ENCODE assay signal across 37 cellular contexts in the genomic region with DNA sequence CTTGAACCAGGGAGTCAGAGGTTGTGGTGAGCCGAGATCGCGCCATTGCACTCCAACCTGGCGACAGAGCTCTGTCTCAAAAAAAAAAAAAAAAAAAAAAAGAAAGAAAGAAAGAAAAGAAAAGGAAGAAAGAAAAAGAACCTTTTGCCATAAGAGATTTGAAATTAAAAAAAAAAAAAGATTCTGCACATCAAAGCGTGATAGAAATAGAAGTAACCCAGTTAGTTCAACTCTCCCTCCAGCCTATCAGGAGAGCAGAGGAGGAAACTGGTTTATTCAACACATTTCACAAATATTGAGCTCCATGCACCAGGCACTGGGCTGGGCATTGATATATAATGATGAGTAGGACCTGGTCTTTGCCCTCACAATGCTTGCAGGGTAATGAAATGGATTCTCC.
"Had no signal": no experiment of that assay in that cellular context is flagged by ENCODE, and none has a peak within 500 bp of the region (broad histone marks: within the 10 kb centered on the region; RNA-seq: fewer than 3 reads in every experiment).

No MANE protein-coding gene starts in this region.

- H3K27ac Mint-ChIP-seq: activated CD4-positive, alpha-beta T cell treated with anti-CD3 and anti-CD28 coated beads, Interleukin-2, amount 10 ng/mL, durations not matched to agents 7 days and 5 days; activated CD8-positive, alpha-beta memory T cell treated with anti-CD3 and anti-CD28 coated beads, Interleukin-2, amount 10 ng/mL, durations not matched to agents 7 days and 5 days; activated CD8-positive, alpha-beta T cell treated with anti-CD3 and anti-CD28 coated beads for 36 hours; activated naive CD4-positive, alpha-beta T cell treated with anti-CD3 and anti-CD28 coated beads for 36 hours; activated naive CD8-positive, alpha-beta T cell treated with anti-CD3 and anti-CD28 coated beads for 36 hours; activated naive CD8-positive, alpha-beta T cell treated with anti-CD3 and anti-CD28 coated beads, Interleukin-2, amount 50 U/mL, for 24 hours; activated T-helper 1 cell treated with anti-CD3 and anti-CD28 coated beads, Interleukin-12 subunit alpha, Interleukin-12 subunit beta, Interleukin-2, Interleukin-4 antibody, amounts not matched to agents 30 ng/mL and 10 ng/mL and 1 ng/mL, durations not matched to agents 14 hours and 24 hours and 36 hours; activated T-helper 2 cell treated with anti-CD3 and anti-CD28 coated beads, Interferon-gamma antibody, Interleukin-2, Interleukin-4, amounts not matched to agents 10 μg/mL and 5 μg/mL and 100 μg/mL, durations not matched to agents 14 hours and 24 hours and 36 hours; effector memory CD8-positive, alpha-beta T cell; T-helper 17 cell; T-helper 2 cell treated with Interferon-gamma antibody and Interleukin-4, amounts not matched to agents 5 μg/mL and 100 μg/mL, for 36 hours had no signal

- H3K27ac ChIP-seq: adrenal gland, body of pancreas, foreskin keratinocyte, gastrocnemius medialis, WERI-Rb-1 had no signal

- ATAC-seq: activated CD8-positive, alpha-beta memory T cell treated with anti-CD3 and anti-CD28 coated beads, Interleukin-2, amount 10 ng/mL, durations not matched to agents 7 days and 5 days; activated CD8-positive, alpha-beta T cell treated with anti-CD3 and anti-CD28 coated beads for 36 hours; activated naive CD8-positive, alpha-beta T cell treated with anti-CD3 and anti-CD28 coated beads, Interleukin-2, amount 50 U/mL, for 24 hours; body of pancreas; effector memory CD8-positive, alpha-beta T cell; foreskin keratinocyte; gastrocnemius medialis; heart right ventricle; T-helper 17 cell had no signal

- H3K9me3 Mint-ChIP-seq: activated CD4-positive, alpha-beta T cell treated with anti-CD3 and anti-CD28 coated beads, Interleukin-2, amount 10 ng/mL, durations not matched to agents 7 days and 5 days; activated CD8-positive, alpha-beta T cell treated with anti-CD3 and anti-CD28 coated beads for 36 hours; activated naive CD4-positive, alpha-beta T cell treated with anti-CD3 and anti-CD28 coated beads for 36 hours; activated naive CD4-positive, alpha-beta T cell treated with anti-CD3 and anti-CD28 coated beads, Interleukin-2, amount 50 U/mL, for 24 hours; activated naive CD8-positive, alpha-beta T cell treated with anti-CD3 and anti-CD28 coated beads for 36 hours; activated naive CD8-positive, alpha-beta T cell treated with anti-CD3 and anti-CD28 coated beads, Interleukin-2, amount 50 U/mL, for 24 hours; activated T-helper 1 cell treated with anti-CD3 and anti-CD28 coated beads, Interleukin-12 subunit alpha, Interleukin-12 subunit beta, Interleukin-2, Interleukin-4 antibody, amounts not matched to agents 30 ng/mL and 10 ng/mL and 1 ng/mL, durations not matched to agents 14 hours and 24 hours and 36 hours; activated T-helper 2 cell treated with anti-CD3 and anti-CD28 coated beads, Interferon-gamma antibody, Interleukin-2, Interleukin-4, amounts not matched to agents 10 μg/mL and 5 μg/mL and 100 μg/mL, durations not matched to agents 14 hours and 24 hours and 36 hours; effector memory CD8-positive, alpha-beta T cell; T-helper 2 cell treated with Interferon-gamma antibody and Interleukin-4, amounts not matched to agents 5 μg/mL and 100 μg/mL, for 36 hours had no signal

- H3K4me3 Mint-ChIP-seq: activated CD4-positive, alpha-beta T cell treated with anti-CD3 and anti-CD28 coated beads, Interleukin-2, amount 10 ng/mL, durations not matched to agents 7 days and 5 days; activated CD8-positive, alpha-beta memory T cell treated with anti-CD3 and anti-CD28 coated beads, Interleukin-2, amount 10 ng/mL, durations not matched to agents 7 days and 5 days; activated CD8-positive, alpha-beta T cell treated with anti-CD3 and anti-CD28 coated beads for 36 hours; activated naive CD4-positive, alpha-beta T cell treated with anti-CD3 and anti-CD28 coated beads for 36 hours; activated naive CD4-positive, alpha-beta T cell treated with anti-CD3 and anti-CD28 coated beads, Interleukin-2, amount 50 U/mL, for 24 hours; activated naive CD8-positive, alpha-beta T cell treated with anti-CD3 and anti-CD28 coated beads for 36 hours; activated naive CD8-positive, alpha-beta T cell treated with anti-CD3 and anti-CD28 coated beads, Interleukin-2, amount 50 U/mL, for 24 hours; activated T-helper 1 cell treated with anti-CD3 and anti-CD28 coated beads, Interleukin-12 subunit alpha, Interleukin-12 subunit beta, Interleukin-2, Interleukin-4 antibody, amounts not matched to agents 30 ng/mL and 10 ng/mL and 1 ng/mL, durations not matched to agents 14 hours and 24 hours and 36 hours; effector memory CD8-positive, alpha-beta T cell; T-helper 17 cell; T-helper 2 cell treated with Interferon-gamma antibody and Interleukin-4, amounts not matched to agents 5 μg/mL and 100 μg/mL, for 36 hours had no signal

- H3K9me3 ChIP-seq: adrenal gland, body of pancreas, esophagus muscularis mucosa, gastrocnemius medialis, heart right ventricle had no signal

- H3K27me3 Mint-ChIP-seq: activated naive CD4-positive, alpha-beta T cell treated with anti-CD3 and anti-CD28 coated beads, Interleukin-2, amount 50 U/mL, for 24 hours; T-helper 17 cell had no signal

- H3K36me3 ChIP-seq: gastrocnemius medialis had no signal

- DNase-seq: activated CD4-positive, alpha-beta T cell treated with anti-CD3 and anti-CD28 coated beads for 4 hours; activated CD4-positive, alpha-beta T cell treated with anti-CD3 and anti-CD28 coated beads, Interleukin-2, amount 10 ng/mL, durations not matched to agents 7 days and 5 days; activated CD4-positive, alpha-beta T cell treated with anti-CD3 and anti-CD28 coated beads, Interleukin-2, amount 50 U/mL, for 4 hours; activated CD4-positive, CD25-positive, alpha-beta regulatory T cell; activated CD4-positive, CD25-positive, alpha-beta regulatory T cell treated with anti-CD3 and anti-CD28 coated beads, Interleukin-2, amount 50 U/mL, for 72 hours; activated CD8-positive, alpha-beta memory T cell treated with anti-CD3 and anti-CD28 coated beads, Interleukin-2, amount 10 ng/mL, durations not matched to agents 7 days and 5 days; activated CD8-positive, alpha-beta memory T cell treated with anti-CD3 and anti-CD28 coated beads, Interleukin-2, amount 50 U/mL, for 4 hours; activated CD8-positive, alpha-beta T cell treated with anti-CD3 and anti-CD28 coated beads for 36 hours; activated effector memory CD4-positive, alpha-beta T cell treated with anti-CD3 and anti-CD28 coated beads, Interleukin-2, amount 50 U/mL, for 16 hours; activated naive CD4-positive, alpha-beta T cell treated with anti-CD3 and anti-CD28 coated beads for 36 hours; activated naive CD8-positive, alpha-beta T cell treated with anti-CD3 and anti-CD28 coated beads for 36 hours; activated naive CD8-positive, alpha-beta T cell treated with anti-CD3 and anti-CD28 coated beads, Interleukin-2, amount 50 U/mL, for 24 hours; activated T-cell treated with anti-CD3 and anti-CD28 coated beads, Interleukin-2, amount 50 U/mL, for 1 hour; activated T-cell treated with anti-CD3 and anti-CD28 coated beads, Interleukin-2, amount 50 U/mL, for 48 hours; adrenal gland; amygdala; aorta; body of pancreas; caudate nucleus; cortex of kidney; dermis blood vessel endothelial cell; effector CD4-positive, alpha-beta T cell; effector memory CD8-positive, alpha-beta T cell; erythroblast; foreskin keratinocyte; gastrocnemius medialis; glutamatergic neuron; heart right ventricle; T-helper 1 cell; T-helper 17 cell; T1000 had no signal

- H3K27me3 ChIP-seq: adrenal gland, esophagus muscularis mucosa, gastrocnemius medialis, heart right ventricle had no signal

- H3K4me1 ChIP-seq: foreskin keratinocyte had no signal

- H3K4me3 ChIP-seq: adrenal gland, body of pancreas, esophagus muscularis mucosa, gastrocnemius medialis, heart right ventricle had no signal
